In the genomic region with DNA sequence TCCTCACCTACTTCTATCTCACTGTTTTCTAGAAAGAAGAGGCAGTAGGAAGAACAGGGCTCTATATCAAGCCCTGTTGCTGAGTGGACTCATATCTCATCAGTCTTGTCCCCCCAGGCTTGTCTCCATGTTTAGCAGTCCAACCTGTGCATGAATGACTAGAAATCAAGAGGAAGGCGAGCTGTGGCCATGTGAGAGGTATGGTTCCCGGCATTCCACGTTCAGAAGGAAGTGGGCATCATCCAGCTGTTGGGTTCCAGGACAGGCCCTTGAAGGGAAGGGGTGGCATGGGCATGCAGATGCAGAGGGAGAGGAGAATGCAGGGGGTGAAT, we compare ENCODE assay signal across 19 cellular contexts.
"Had no signal": no experiment of that assay in that cellular context is flagged by ENCODE, and none has a peak within 500 bp of the region (broad histone marks: within the 10 kb centered on the region; RNA-seq: fewer than 3 reads in every experiment).

No MANE protein-coding gene starts in this region.

- H3K36me3 ChIP-seq: heart left ventricle, left lung, ovary, prostate gland, spleen, transverse colon had no signal

- H3K27ac Mint-ChIP-seq: activated T-helper 17 cell treated with anti-CD3 and anti-CD28 coated beads, Interleukin-2, amount 50 U/mL, for 72 hours; immature natural killer cell; nephron; T-helper 2 cell treated with Interferon-gamma antibody and Interleukin-4, amounts not matched to agents 5 μg/mL and 100 μg/mL, for 36 hours had no signal

- H3K4me3 ChIP-seq: heart left ventricle, left lung, lung, ovary, prostate gland, spleen, transverse colon had no signal

- H3K27me3 ChIP-seq: ovary, transverse colon had no signal

- H3K27ac ChIP-seq: left lung, ovary, prostate gland, spleen, transverse colon had no signal

- H3K9me3 ChIP-seq: left lung, ovary, prostate gland, transverse colon had no signal

- H3K4me3 Mint-ChIP-seq: activated T-cell treated with anti-CD3 and anti-CD28 coated beads, Interleukin-2, amount 50 U/mL, for 4 hours; activated T-helper 17 cell treated with anti-CD3 and anti-CD28 coated beads, Interleukin-2, amount 50 U/mL, for 72 hours; immature natural killer cell; nephron; T-helper 2 cell treated with Interferon-gamma antibody and Interleukin-4, amounts not matched to agents 5 μg/mL and 100 μg/mL, for 36 hours had no signal

- H3K36me3 Mint-ChIP-seq: immature natural killer cell had no signal

- H3K9me3 Mint-ChIP-seq: activated T-helper 17 cell treated with anti-CD3 and anti-CD28 coated beads, Interleukin-2, amount 50 U/mL, for 72 hours had no signal

- ATAC-seq: activated T-cell treated with anti-CD3 and anti-CD28 coated beads, Interleukin-2, amount 50 U/mL, for 4 hours had no signal

- H3K4me1 ChIP-seq: left lung, prostate gland, transverse colon had no signal

- H3K4me1 Mint-ChIP-seq: activated T-helper 17 cell treated with anti-CD3 and anti-CD28 coated beads, Interleukin-2, amount 50 U/mL, for 72 hours; immature natural killer cell; nephron had no signal

- DNase-seq: activated CD4-positive, alpha-beta T cell treated with anti-CD3 and anti-CD28 coated beads for 4 hours; activated CD4-positive, alpha-beta T cell treated with anti-CD3 and anti-CD28 coated beads, Interleukin-2, amount 50 U/mL, for 4 hours; activated CD4-positive, CD25-positive, alpha-beta regulatory T cell; activated gamma-delta T cell treated with Interleukin-2 at 50 U/mL for 16 hours; activated naive CD4-positive, alpha-beta T cell treated with anti-CD3 and anti-CD28 coated beads, Interleukin-2, amount 50 U/mL, for 16 hours; activated T-cell treated with anti-CD3 and anti-CD28 coated beads, Interleukin-2, amount 50 U/mL, for 4 hours; amniotic stem cell; stimulated activated naive CD4-positive, alpha-beta T cell treated with Interleukin-2 at 50 U/mL for 16 hours had no signal
